ENCODE assay signal across 18 cellular contexts in genomic region chr9:85249313-85249621, GRCh38.
DNase-seq lines count a peak whose midpoint lies in the region; ATAC-seq and TF ChIP-seq lines count a peak whose summit lies in the region.
"Had no signal": no experiment of that assay in that cellular context is flagged by ENCODE, and none has a peak within 500 bp of the region (broad histone marks: within the 10 kb centered on the region; RNA-seq: fewer than 3 reads in every experiment).

No MANE protein-coding gene starts in this region.

- H3K9ac ChIP-seq in SK-N-SH, result no peak overlapping the region
- H3K9ac ChIP-seq in endodermal cell (ENCODE audit: extremely low read depth, low read length, poor library complexity, severe bottlenecking), result peak overlapping the region; percentile 50

- H3K4me1 ChIP-seq in SK-N-SH (ENCODE audit: control insufficient read depth in 1 of 2, insufficient read depth in 2 of 2, low read depth in 1 of 2, low read length in 1 of 2) (peaks cover 0 to 6% of the 10 kb centered on the region in 2 experiments; a peak in 2 of 4 replicates), endodermal cell (ENCODE audit: control insufficient read depth, insufficient read depth, low read length) (peaks cover 16% of the 10 kb centered on the region), mesodermal cell (ENCODE audit: control insufficient read depth, insufficient read depth, low read length, poor library complexity, severe bottlenecking) (peaks cover 17% of the 10 kb centered on the region), suprapubic skin (no peaks in the 10 kb centered on the region), upper lobe of left lung (no peaks in the 10 kb centered on the region), hepatocyte (ENCODE audit: insufficient read depth) (peaks cover 6% of the 10 kb centered on the region)
- H3K4me1 ChIP-seq: A549 had no signal

- TF ChIP-seq POLR2A in suprapubic skin (IDR thresholded peaks at IDR 0.05), result no peak
- no peak for TF ChIP-seq POLR2A in upper lobe of left lung (IDR thresholded peaks at IDR 0.05)

- H3F3A ChIP-seq in SK-N-SH (replicated peaks; ENCODE audit: insufficient read depth), result no peaks in the 10 kb centered on the region

- H3K4me3 Mint-ChIP-seq in endodermal cell, result no peak overlapping the region
- H3K4me3 Mint-ChIP-seq: CD14-positive monocyte; CD4-positive, alpha-beta memory T cell; GM23338; H9 had no signal

- DNase-seq in SK-N-SH, result no peak
- DNase-seq in endodermal cell, result no peak
- no peak for DNase-seq in suprapubic skin (ENCODE audit: low spot score in 2 of 2)
- no peak for DNase-seq in upper lobe of left lung
- no peak for DNase-seq in hepatocyte (ENCODE audit: low spot score)
- DNase-seq: AML-193; CD4-positive, alpha-beta memory T cell; DMS153; DMS79; GDM1; H9 had no signal

- no peaks in the 10 kb centered on the region for H3K9me2 ChIP-seq in SK-N-SH
- H3K9me2 ChIP-seq in hepatocyte (replicated peaks; ENCODE audit: insufficient read depth), result no peaks in the 10 kb centered on the region

- H3K27me3 ChIP-seq in SK-N-SH (ENCODE audit: insufficient read depth), result no peaks in the 10 kb centered on the region
- H3K27me3 ChIP-seq in endodermal cell (ENCODE audit: control insufficient read depth, insufficient read depth, low read length, poor library complexity, severe bottlenecking), result no peaks in the 10 kb centered on the region
- H3K27me3 ChIP-seq in suprapubic skin, result no peaks in the 10 kb centered on the region
- no peaks in the 10 kb centered on the region for H3K27me3 ChIP-seq in upper lobe of left lung
- no peaks in the 10 kb centered on the region for H3K27me3 ChIP-seq in hepatocyte

- ATAC-seq in SK-N-SH treated with all-trans-retinoic acid at 6 μM for 48 hours, result no peak
- ATAC-seq in upper lobe of left lung (ENCODE audit: low FRiP score in 2 of 2), result no peak
- ATAC-seq in GM18517 (IDR thresholded peaks at IDR 0.05; ENCODE audit: unreplicated experiment), result no peak
- ATAC-seq: A549 had no signal

- H3K36me3 ChIP-seq in SK-N-SH (replicated peaks in 1 of 2; ENCODE audit: control insufficient read depth in 1 of 2, insufficient read depth in 2 of 2, low read length in 1 of 2) (no peaks in the 10 kb centered on the region), endodermal cell (ENCODE audit: control insufficient read depth, insufficient read depth, low read length) (no peaks in the 10 kb centered on the region), mesodermal cell (ENCODE audit: control insufficient read depth, insufficient read depth, low read length) (no peaks in the 10 kb centered on the region), suprapubic skin (no peaks in the 10 kb centered on the region), upper lobe of left lung (no peaks in the 10 kb centered on the region), hepatocyte (replicated peaks; ENCODE audit: insufficient read depth, low read depth) (no peaks in the 10 kb centered on the region)

- POLR2A ChIA-PET in SK-N-SH (lab: Yijun Ruan, JAX), result no interaction called here

- H3K27ac ChIP-seq in SK-N-SH (ENCODE audit: low read depth in 2 of 2, low read length in 1 of 2) (peak overlapping the region in 1 of 2 experiments; percentile 37; a peak in 1 of 4 replicates), endodermal cell (ENCODE audit: low read depth, low read length) (peak overlapping the region; percentile 25), mesodermal cell (ENCODE audit: low read depth, low read length, severe bottlenecking) (peak overlapping the region; percentile 86), suprapubic skin (peak overlapping the region; percentile 11), upper lobe of left lung (no peak overlapping the region), hepatocyte (no peak overlapping the region)
- H3K27ac ChIP-seq: 22Rv1 had no signal

- TF ChIP-seq RAD21 in SK-N-SH (IDR thresholded peaks at IDR 0.05; ENCODE audit: low read length), result no peak

- H3K27me3 Mint-ChIP-seq in endodermal cell (ENCODE audit: insufficient read depth), result peaks cover 2% of the 10 kb centered on the region
- H3K27me3 Mint-ChIP-seq: CD4-positive, alpha-beta memory T cell had no signal

- H3K79me2 ChIP-seq in SK-N-SH (ENCODE audit: insufficient read depth) (no peaks in the 10 kb centered on the region), hepatocyte (no peaks in the 10 kb centered on the region)

- TF ChIP-seq EP300 in SK-N-SH (IDR thresholded peaks at IDR 0.05; ENCODE audit: borderline replicate concordance in 1 of 2, low read depth in 1 of 2, low read length in 1 of 2) (no peak), suprapubic skin (IDR thresholded peaks at IDR 0.05) (no peak), upper lobe of left lung (IDR thresholded peaks at IDR 0.05) (no peak)

- WGBS in SK-N-SH (ENCODE audit: low lambda C conversion rate), result 85% methylated on average over 5 of the region's 5 CpGs
- WGBS in endodermal cell (ENCODE audit: insufficient coverage in 1 of 2, insufficient read length in 1 of 2), 2 experiments, result 77 to 93% methylated on average over 5 of the region's 5 CpGs
- 88 to 99% methylated on average over 3 to 5 of the region's 5 CpGs for WGBS in mesodermal cell (ENCODE audit: insufficient coverage in 2 of 2), 2 experiments
- 100% methylated on average over 3 of the region's 5 CpGs for WGBS in suprapubic skin
- WGBS in upper lobe of left lung, 2 donors, result 93 to 100% methylated on average over 2 to 5 of the region's 5 CpGs
- 86% methylated on average over 5 of the region's 5 CpGs for WGBS in hepatocyte (ENCODE audit: low lambda C conversion rate, missing lambda C conversion rate)

- H3K4me3 ChIP-seq in SK-N-SH (ENCODE audit: low read depth in 2 of 2, low read length in 1 of 2), result no peak overlapping the region
- H3K4me3 ChIP-seq in endodermal cell (ENCODE audit: low read length), result no peak overlapping the region
- no peak overlapping the region for H3K4me3 ChIP-seq in mesodermal cell (ENCODE audit: extremely low read depth, insufficient read depth, low read length, poor library complexity, severe bottlenecking)
- no peak overlapping the region for H3K4me3 ChIP-seq in suprapubic skin
- no peak overlapping the region for H3K4me3 ChIP-seq in upper lobe of left lung
- no peak overlapping the region for H3K4me3 ChIP-seq in hepatocyte
- H3K4me3 ChIP-seq: A549, GM23338 had no signal

- TF ChIP-seq CTCF in SK-N-SH (IDR thresholded peaks at IDR 0.05) (no peak), endodermal cell (conservative IDR thresholded peaks at IDR 0.05) (no peak), suprapubic skin (IDR thresholded peaks at IDR 0.05) (no peak), upper lobe of left lung (IDR thresholded peaks at IDR 0.05) (no peak), hepatocyte (IDR thresholded peaks at IDR 0.05; ENCODE audit: poor library complexity) (no peak)

- H3K4me1 Mint-ChIP-seq in endodermal cell, result peaks cover 44% of the 10 kb centered on the region
- H3K4me1 Mint-ChIP-seq: CD14-positive monocyte; CD4-positive, alpha-beta memory T cell; GM23338 had no signal

- H4K20me1 ChIP-seq in SK-N-SH (ENCODE audit: insufficient read depth) (no peaks in the 10 kb centered on the region), hepatocyte (ENCODE audit: insufficient read depth, poor library complexity, severe bottlenecking) (no peaks in the 10 kb centered on the region)

- no peak overlapping the region for H2AFZ ChIP-seq in SK-N-SH (ENCODE audit: low read depth)
- no peak overlapping the region for H2AFZ ChIP-seq in hepatocyte
- H2AFZ ChIP-seq: GM23338 had no signal

- H3K9me3 Mint-ChIP-seq in endodermal cell, result peaks cover 5% of the 10 kb centered on the region
- H3K9me3 Mint-ChIP-seq: GM23338 had no signal

- H3K27ac Mint-ChIP-seq in endodermal cell, result peak overlapping the region; percentile 91
- H3K27ac Mint-ChIP-seq: CD14-positive monocyte; CD4-positive, alpha-beta memory T cell; GM23338; H9 had no signal

- CTCF ChIA-PET in SK-N-SH (lab: Yijun Ruan, JAX), result interaction anchor here (2.0 kb wide), 1 partner anchor 9 kb away, joined by 10 read pairs; no protein-coding TSS in a partner anchor

- no peaks in the 10 kb centered on the region for H3K9me3 ChIP-seq in SK-N-SH
- no peaks in the 10 kb centered on the region for H3K9me3 ChIP-seq in endodermal cell (ENCODE audit: control insufficient read depth, low read length)
- peaks cover 1% of the 10 kb centered on the region for H3K9me3 ChIP-seq in mesodermal cell (ENCODE audit: control insufficient read depth, low read length)
- no peaks in the 10 kb centered on the region for H3K9me3 ChIP-seq in suprapubic skin
- H3K9me3 ChIP-seq in upper lobe of left lung, result no peaks in the 10 kb centered on the region
- no peaks in the 10 kb centered on the region for H3K9me3 ChIP-seq in hepatocyte (ENCODE audit: low read depth)
- H3K9me3 ChIP-seq: A549 had no signal

- no peaks in the 10 kb centered on the region for H3K36me3 Mint-ChIP-seq in endodermal cell (ENCODE audit: low read depth)
- H3K36me3 Mint-ChIP-seq: CD14-positive monocyte; CD4-positive, alpha-beta memory T cell had no signal

- H3K4me2 ChIP-seq in SK-N-SH (peak overlapping the region; percentile 13; the same call in 1 of the 2 replicates), hepatocyte (no peak overlapping the region)
- H3K4me2 ChIP-seq: A549, GM23338 had no signal

TF ChIP-seq in SK-N-SH, 30 proteins besides CTCF, POLR2A, EP300 and RAD21 (continues in another document):
- TF ChIP-seq, protein P1, sequence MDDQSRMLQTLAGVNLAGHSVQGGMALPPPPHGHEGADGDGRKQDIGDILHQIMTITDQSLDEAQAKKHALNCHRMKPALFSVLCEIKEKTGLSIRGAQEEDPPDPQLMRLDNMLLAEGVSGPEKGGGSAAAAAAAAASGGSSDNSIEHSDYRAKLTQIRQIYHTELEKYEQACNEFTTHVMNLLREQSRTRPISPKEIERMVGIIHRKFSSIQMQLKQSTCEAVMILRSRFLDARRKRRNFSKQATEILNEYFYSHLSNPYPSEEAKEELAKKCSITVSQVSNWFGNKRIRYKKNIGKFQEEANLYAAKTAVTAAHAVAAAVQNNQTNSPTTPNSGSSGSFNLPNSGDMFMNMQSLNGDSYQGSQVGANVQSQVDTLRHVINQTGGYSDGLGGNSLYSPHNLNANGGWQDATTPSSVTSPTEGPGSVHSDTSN (IDR thresholded peaks at IDR 0.05), result no peak
- no peak for TF ChIP-seq POLR2AphosphoS5 (IDR thresholded peaks at IDR 0.05; ENCODE audit: low read depth, low read length)
- no peak for TF ChIP-seq GATA2 (CRISPR knock-in tag; IDR thresholded peaks at IDR 0.05)
- TF ChIP-seq GABPA (IDR thresholded peaks at IDR 0.05; ENCODE audit: low read depth), result no peak

TF ChIP-seq in SK-N-SH treated with all-trans-retinoic acid at 6 μM for 48 hours, 23 proteins besides CTCF, POLR2A, EP300 and RAD21 (continues in another document):
- TF ChIP-seq BACH2 (CRISPR knock-in tag; IDR thresholded peaks at IDR 0.05; ENCODE audit: borderline replicate concordance) (no peak), ZNF8 (CRISPR knock-in tag; IDR thresholded peaks at IDR 0.05) (no peak), PPARA (CRISPR knock-in tag; IDR thresholded peaks at IDR 0.05; ENCODE audit: borderline replicate concordance) (no peak), ZC3H10 (CRISPR knock-in tag; IDR thresholded peaks at IDR 0.05) (no peak), ZNF565 (CRISPR knock-in tag; conservative IDR thresholded peaks at IDR 0.05; ENCODE audit: low read depth) (no peak), SNAI2 (CRISPR knock-in tag; IDR thresholded peaks at IDR 0.05) (no peak), CSDC2 (CRISPR knock-in tag; IDR thresholded peaks at IDR 0.05) (no peak), ZNF70 (CRISPR knock-in tag; IDR thresholded peaks at IDR 0.05) (no peak), ZFP3 (CRISPR knock-in tag; IDR thresholded peaks at IDR 0.05) (no peak)

Comparison
In these comparisons a context has a peak if more than half of its experiments do, and no peak if none do; other contexts are left out.
1. H3K27ac ChIP-seq: peak in endodermal cell (single experiment), mesodermal cell (single experiment) and suprapubic skin (single experiment); none in upper lobe of left lung (0 of 4) and hepatocyte (single experiment).